15 cellular contexts compared by ENCODE assay signal in genomic region chr11:78784321-78785061, GRCh38.
A peak's percentile ranks its signal among the peaks of the same experiment; 100 is the strongest.
DNase-seq lines count a peak whose midpoint lies in the region; ATAC-seq, FAIRE-seq and TF ChIP-seq lines count a peak whose summit lies in the region.
"Had no signal": no experiment of that assay in that cellular context is flagged by ENCODE, and none has a peak within 500 bp of the region (broad histone marks: within the 10 kb centered on the region; RNA-seq: fewer than 3 reads in every experiment).

No MANE protein-coding gene starts in this region.

- H3K9me3 ChIP-seq in GM23248 (ENCODE audit: low read depth) (no peaks in the 10 kb centered on the region), fibroblast of lung (ENCODE audit: control insufficient read depth, insufficient read depth, low read depth, low read length) (no peaks in the 10 kb centered on the region), osteoblast (ENCODE audit: low read depth, low read length) (no peaks in the 10 kb centered on the region)
- H3K9me3 ChIP-seq in naive thymus-derived CD4-positive, alpha-beta T cell (ENCODE audit: control insufficient read depth in 2 of 3, low read length in 3 of 3) = no peaks in the 10 kb centered on the region
- H3K9me3 ChIP-seq: body of pancreas, heart left ventricle had no signal

- no peaks in the 10 kb centered on the region for H4K20me1 ChIP-seq in GM23248 (ENCODE audit: insufficient read depth)
- no peaks in the 10 kb centered on the region for H4K20me1 ChIP-seq in fibroblast of lung (ENCODE audit: control insufficient read depth, extremely low read depth, insufficient read depth, low read length)
- H4K20me1 ChIP-seq in osteoblast (ENCODE audit: insufficient read depth, low read length) = no peaks in the 10 kb centered on the region

- no peaks in the 10 kb centered on the region for H3K36me3 ChIP-seq in GM23248 (ENCODE audit: low read depth)
- H3K36me3 ChIP-seq in fibroblast of lung (ENCODE audit: control insufficient read depth, insufficient read depth, low read length) = no peaks in the 10 kb centered on the region
- no peaks in the 10 kb centered on the region for H3K36me3 ChIP-seq in osteoblast (ENCODE audit: insufficient read depth, low read length)
- H3K36me3 ChIP-seq in naive thymus-derived CD4-positive, alpha-beta T cell (ENCODE audit: control insufficient read depth in 2 of 3, insufficient read depth in 3 of 3, low read length in 3 of 3) = no peaks in the 10 kb centered on the region
- H3K36me3 ChIP-seq: heart left ventricle had no signal

- in situ Hi-C loops in GM23248 (cut with MboI) = no loop called here

- POLR2A ChIA-PET in naive thymus-derived CD4-positive, alpha-beta T cell (lab: Charles Lee) = no interaction called here
- POLR2A ChIA-PET in activated CD4-positive, alpha-beta T cell treated with anti-CD3 and anti-CD28 coated beads for 36 hours (lab: Charles Lee) = no interaction called here

- H3K27ac Mint-ChIP-seq in naive thymus-derived CD4-positive, alpha-beta T cell = no peak overlapping the region
- no peak overlapping the region for H3K27ac Mint-ChIP-seq in activated CD4-positive, alpha-beta T cell treated with anti-CD3 and anti-CD28 coated beads for 36 hours
- H3K27ac Mint-ChIP-seq: activated CD4-positive, alpha-beta memory T cell treated with anti-CD3 and anti-CD28 coated beads for 36 hours; activated T-helper 2 cell treated with anti-CD3 and anti-CD28 coated beads, Interferon-gamma antibody, Interleukin-2, Interleukin-4, amounts not matched to agents 10 μg/mL and 5 μg/mL and 100 μg/mL, durations not matched to agents 14 hours and 24 hours and 36 hours; CD4-positive, CD25-positive, alpha-beta regulatory T cell had no signal

- H3K4me2 ChIP-seq in GM23248 (ENCODE audit: unreplicated experiment) = no peak overlapping the region
- H3K4me2 ChIP-seq in fibroblast of lung (ENCODE audit: extremely low read depth, insufficient read depth, low read length) = peak overlapping the region; percentile 59
- H3K4me2 ChIP-seq in osteoblast (ENCODE audit: insufficient read depth, low read length) = peak overlapping the region; percentile 35

- H3K9me2 ChIP-seq in GM23248 (ENCODE audit: insufficient read depth) = no peaks in the 10 kb centered on the region

- whole genome bisulfite sequencing in GM23248 (ENCODE audit: low coverage in 1 of 2, low lambda C conversion rate in 2 of 2, missing lambda C conversion rate in 2 of 2), 2 experiments = 30 to 42% methylated on average over 9 of the region's 9 CpGs

- no peaks in the 10 kb centered on the region for H3F3A ChIP-seq in GM23248 (ENCODE audit: insufficient read depth)

- H3K27me3 ChIP-seq in GM23248 (replicated peaks; ENCODE audit: insufficient read depth) (no peaks in the 10 kb centered on the region; the same call in 1 of the 2 replicates), fibroblast of lung (ENCODE audit: control insufficient read depth, insufficient read depth, low read length) (no peaks in the 10 kb centered on the region), osteoblast (ENCODE audit: insufficient read depth, low read length) (no peaks in the 10 kb centered on the region)
- H3K27me3 ChIP-seq in naive thymus-derived CD4-positive, alpha-beta T cell (ENCODE audit: control insufficient read depth in 2 of 2, insufficient read depth in 2 of 2, low read length in 2 of 2) = no peaks in the 10 kb centered on the region
- H3K27me3 ChIP-seq: body of pancreas, heart left ventricle had no signal

- no peak for FAIRE-seq in urothelium cell line (lab: Jason Lieb, UNC)

- no peak overlapping the region for H2AFZ ChIP-seq in GM23248
- H2AFZ ChIP-seq in fibroblast of lung (ENCODE audit: low read length) = no peak overlapping the region
- no peak overlapping the region for H2AFZ ChIP-seq in osteoblast (ENCODE audit: low read length)

- intact Hi-C loops in naive thymus-derived CD4-positive, alpha-beta T cell (cut with micrococcal nuclease) = no loop called here
- intact Hi-C loops in activated CD4-positive, alpha-beta T cell treated with anti-CD3 and anti-CD28 coated beads for 36 hours (cut with DNase I, micrococcal nuclease) = no loop called here

- H3K79me2 ChIP-seq in GM23248 (ENCODE audit: insufficient read depth) = no peaks in the 10 kb centered on the region
- no peaks in the 10 kb centered on the region for H3K79me2 ChIP-seq in fibroblast of lung (ENCODE audit: control insufficient read depth, insufficient read depth, low read length)
- H3K79me2 ChIP-seq in osteoblast (ENCODE audit: insufficient read depth, low read length) = no peaks in the 10 kb centered on the region

- TF ChIP-seq CTCF in fibroblast of lung (conservative IDR thresholded peaks at IDR 0.05 in 1 of 2, IDR thresholded peaks at IDR 0.05 in 1 of 2; ENCODE audit: low read depth in 1 of 2, low read length in 2 of 2) (no peak), osteoblast (IDR thresholded peaks at IDR 0.05; ENCODE audit: extremely low read depth, low read depth, low read length) (no peak)

- no peaks in the 10 kb centered on the region for H3K9me3 Mint-ChIP-seq in naive thymus-derived CD4-positive, alpha-beta T cell
- H3K9me3 Mint-ChIP-seq in activated CD4-positive, alpha-beta T cell treated with anti-CD3 and anti-CD28 coated beads for 36 hours (ENCODE audit: low read depth) = no peaks in the 10 kb centered on the region
- H3K9me3 Mint-ChIP-seq: activated CD4-positive, alpha-beta memory T cell treated with anti-CD3 and anti-CD28 coated beads for 36 hours; activated T-helper 2 cell treated with anti-CD3 and anti-CD28 coated beads, Interferon-gamma antibody, Interleukin-2, Interleukin-4, amounts not matched to agents 10 μg/mL and 5 μg/mL and 100 μg/mL, durations not matched to agents 14 hours and 24 hours and 36 hours; CD4-positive, CD25-positive, alpha-beta regulatory T cell had no signal

- peaks cover 11 to 39% (median 12%) of the 10 kb centered on the region in 5 donors for H3K27me3 Mint-ChIP-seq in naive thymus-derived CD4-positive, alpha-beta T cell
- H3K27me3 Mint-ChIP-seq in activated CD4-positive, alpha-beta T cell treated with anti-CD3 and anti-CD28 coated beads for 36 hours = peaks cover 7% of the 10 kb centered on the region

- ATAC-seq in SK-N-SH treated with all-trans-retinoic acid at 6 μM for 48 hours = peak; percentile 76
- no peak for ATAC-seq in naive thymus-derived CD4-positive, alpha-beta T cell
- ATAC-seq in activated CD4-positive, alpha-beta T cell treated with anti-CD3 and anti-CD28 coated beads for 36 hours = no peak
- ATAC-seq: body of pancreas, heart left ventricle had no signal

- H3K9ac ChIP-seq in GM23248 (no peak overlapping the region), fibroblast of lung (ENCODE audit: insufficient read depth, low read length) (no peak overlapping the region)

- no peak overlapping the region for H3K27ac ChIP-seq in GM23248
- peak overlapping the region; percentile 67 for H3K27ac ChIP-seq in fibroblast of lung (ENCODE audit: insufficient read depth, low read length)
- H3K27ac ChIP-seq in osteoblast (ENCODE audit: low read depth, low read length) = peak overlapping the region; percentile 55
- H3K27ac ChIP-seq in naive thymus-derived CD4-positive, alpha-beta T cell (ENCODE audit: low read depth, low read length) = no peak overlapping the region
- H3K27ac ChIP-seq: body of pancreas, heart left ventricle had no signal

- H3K4me1 Mint-ChIP-seq in naive thymus-derived CD4-positive, alpha-beta T cell = no peaks in the 10 kb centered on the region
- no peaks in the 10 kb centered on the region for H3K4me1 Mint-ChIP-seq in activated CD4-positive, alpha-beta T cell treated with anti-CD3 and anti-CD28 coated beads for 36 hours
- H3K4me1 Mint-ChIP-seq: CD4-positive, CD25-positive, alpha-beta regulatory T cell had no signal

- DNase-seq in GM23248 (peak; percentile 63), fibroblast of lung (ENCODE audit: low read depth in 2 of 2) (peak; percentile 79 to 86), osteoblast (ENCODE audit: insufficient read length, low spot score, missing footprints) (peak; percentile 90), urothelium cell line (ENCODE audit: low spot score) (no peak), DMS79 treated with DMSO at 0.1 percent for 48 hours (lab: John Stamatoyannopoulos, UW) (no peak)
- DNase-seq in naive thymus-derived CD4-positive, alpha-beta T cell = no peak
- no peak for DNase-seq in activated CD4-positive, alpha-beta T cell treated with anti-CD3 and anti-CD28 coated beads for 36 hours
- DNase-seq: activated CD4-positive, alpha-beta memory T cell treated with anti-CD3 and anti-CD28 coated beads for 36 hours; body of pancreas; CD4-positive, CD25-positive, alpha-beta regulatory T cell; heart left ventricle; left cardiac atrium; NCI-H2029 treated with DMSO at 0.1 percent for 48 hours had no signal

- H3K36me3 Mint-ChIP-seq in naive thymus-derived CD4-positive, alpha-beta T cell = no peaks in the 10 kb centered on the region
- no peaks in the 10 kb centered on the region for H3K36me3 Mint-ChIP-seq in activated CD4-positive, alpha-beta T cell treated with anti-CD3 and anti-CD28 coated beads for 36 hours (ENCODE audit: low read depth)
- H3K36me3 Mint-ChIP-seq: activated CD4-positive, alpha-beta memory T cell treated with anti-CD3 and anti-CD28 coated beads for 36 hours; CD4-positive, CD25-positive, alpha-beta regulatory T cell had no signal

- H3K4me1 ChIP-seq in GM23248 (ENCODE audit: insufficient read depth) (peaks cover 15% of the 10 kb centered on the region), fibroblast of lung (ENCODE audit: control insufficient read depth, extremely low read depth, insufficient read depth, low read length) (peaks cover 26% of the 10 kb centered on the region), osteoblast (ENCODE audit: insufficient read depth, low read length) (peaks cover 35% of the 10 kb centered on the region)
- no peaks in the 10 kb centered on the region for H3K4me1 ChIP-seq in naive thymus-derived CD4-positive, alpha-beta T cell (ENCODE audit: control insufficient read depth in 2 of 2, insufficient read depth in 2 of 2, low read length in 2 of 2)

- H3K4me3 ChIP-seq in GM23248 = no peak overlapping the region
- H3K4me3 ChIP-seq in fibroblast of lung (replicated peaks in 1 of 4; ENCODE audit: control extremely low read depth in 1 of 4, insufficient read depth in 1 of 4, low read depth in 3 of 4, low read length in 4 of 4) = no peak overlapping the region
- H3K4me3 ChIP-seq in osteoblast (ENCODE audit: insufficient read depth, low read length) = no peak overlapping the region
- no peak overlapping the region for H3K4me3 ChIP-seq in naive thymus-derived CD4-positive, alpha-beta T cell (ENCODE audit: low read length)
- H3K4me3 ChIP-seq: body of pancreas, heart left ventricle had no signal

- CTCF ChIA-PET in naive thymus-derived CD4-positive, alpha-beta T cell (lab: Charles Lee) = no interaction called here
- CTCF ChIA-PET in activated CD4-positive, alpha-beta T cell treated with anti-CD3 and anti-CD28 coated beads for 36 hours (lab: Charles Lee) = no interaction called here

- no peak overlapping the region for H3K4me3 Mint-ChIP-seq in naive thymus-derived CD4-positive, alpha-beta T cell
- no peak overlapping the region for H3K4me3 Mint-ChIP-seq in activated CD4-positive, alpha-beta T cell treated with anti-CD3 and anti-CD28 coated beads for 36 hours
- H3K4me3 Mint-ChIP-seq: activated CD4-positive, alpha-beta memory T cell treated with anti-CD3 and anti-CD28 coated beads for 36 hours; CD4-positive, CD25-positive, alpha-beta regulatory T cell had no signal

TF ChIP-seq in SK-N-SH treated with all-trans-retinoic acid at 6 μM for 48 hours, 23 proteins besides CTCF, POLR2A, EP300 and RAD21 (continues in another document):
- TF ChIP-seq TOX (CRISPR knock-in tag; IDR thresholded peaks at IDR 0.05; ENCODE audit: borderline replicate concordance) (no peak), RARB (CRISPR knock-in tag; IDR thresholded peaks at IDR 0.05) (no peak), ZFP3 (CRISPR knock-in tag; IDR thresholded peaks at IDR 0.05) (no peak)

Comparison
In these comparisons a context has a peak if more than half of its experiments do, and no peak if none do; other contexts are left out.
1. DNase-seq: peak in GM23248 (single experiment), fibroblast of lung (2 of 2) and osteoblast (single experiment); none in urothelium cell line (single experiment), naive thymus-derived CD4-positive, alpha-beta T cell (0 of 9), activated CD4-positive, alpha-beta T cell treated with anti-CD3 and anti-CD28 coated beads for 36 hours (single experiment) and DMS79 treated with DMSO at 0.1 percent for 48 hours (single experiment).
2. H3K27ac ChIP-seq: peak in fibroblast of lung (single experiment) and osteoblast (single experiment); none in GM23248 (single experiment) and naive thymus-derived CD4-positive, alpha-beta T cell (single experiment).